1 cellular context compared by ENCODE assay signal in the genomic region with DNA sequence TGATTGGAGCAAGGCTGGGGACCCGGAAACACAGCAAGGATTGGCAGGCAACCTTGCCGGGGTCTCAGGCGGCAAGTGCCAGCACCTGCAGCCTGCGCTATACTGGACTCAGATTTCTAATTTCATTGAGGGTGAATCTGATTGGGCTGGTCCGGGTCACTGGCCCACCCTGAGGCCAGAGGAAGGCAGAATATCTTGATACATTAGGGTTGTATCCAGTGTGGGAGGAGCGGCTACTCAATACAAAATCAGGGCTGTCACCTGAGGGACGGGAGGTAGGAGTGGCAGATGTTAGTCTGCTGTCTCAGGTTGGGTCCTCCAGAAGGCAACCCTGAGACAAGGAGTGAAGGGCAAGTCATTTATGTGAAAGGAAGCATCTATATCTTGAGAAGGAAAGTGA.
TF ChIP-seq lines count a peak whose summit lies in the region.

No MANE protein-coding gene starts in this region.

TF ChIP-seq in HEK293T, 16 proteins besides CTCF, POLR2A, EP300 and RAD21 (continued from another document):
- TF ChIP-seq TARDBP (IDR thresholded peaks at IDR 0.05) (no peak), ZNF384 (IDR thresholded peaks at IDR 0.05) (no peak), L3MBTL2 (conservative IDR thresholded peaks at IDR 0.05) (no peak)
TF ChIP-seq in HEK293T: peak in this region for 0.
